In genomic region chr5:176407456-176408244, GRCh38 we compare ENCODE assay signal across 18 cellular contexts. TPM values are rescaled to one million over a fixed set of nuclear protein-coding genes. Genes with fewer than 3 reads are reported as not detected.
DNase-seq lines count a peak whose midpoint lies in the region; ATAC-seq and TF ChIP-seq lines count a peak whose summit lies in the region.
"Had no signal": no experiment of that assay in that cellular context is flagged by ENCODE, and none has a peak within 500 bp of the region (broad histone marks: within the 10 kb centered on the region; RNA-seq: fewer than 3 reads in every experiment).

No MANE protein-coding gene starts in this region.

- peaks cover 0 to 20% (median 3%) of the 10 kb centered on the region in 6 donors for H3K4me1 ChIP-seq in spleen

- in situ Hi-C loops in KBM-7 (cut with MboI; ENCODE audit: low pct_unique_long_range_greater_than_20kb, low sequenced_read_pairs), result no loop called here

- H3K27ac ChIP-seq in dorsolateral prefrontal cortex, result peak overlapping the region in 42 of 59 donors; percentile 0 to 86 (median 64)
- no peak overlapping the region for H3K27ac ChIP-seq in spleen
- H3K27ac ChIP-seq: GM23248 had no signal

- no peak overlapping the region for H3K4me3 ChIP-seq in H7 (ENCODE audit: insufficient read depth, low read depth, low read length)
- peak overlapping the region in 1 of 59 donors; percentile 2 for H3K4me3 ChIP-seq in dorsolateral prefrontal cortex
- H3K4me3 ChIP-seq in spleen, result no peak overlapping the region
- H3K4me3 ChIP-seq: colonic mucosa, GM23248 had no signal

- H3K27me3 ChIP-seq in H7 (ENCODE audit: control insufficient read depth, insufficient read depth, low read length) (no peaks in the 10 kb centered on the region), dorsolateral prefrontal cortex (no peaks in the 10 kb centered on the region), spleen (replicated peaks in 1 of 7) (no peaks in the 10 kb centered on the region)
- H3K27me3 ChIP-seq: colonic mucosa had no signal

- no peak for TF ChIP-seq CTCF in dorsolateral prefrontal cortex (IDR thresholded peaks at IDR 0.05 in 54 of 56, conservative IDR thresholded peaks at IDR 0.05 in 2 of 56; ENCODE audit: low read depth in 1 of 56, partially characterized antibody in 56 of 56)
- no peak for TF ChIP-seq CTCF in spleen (IDR thresholded peaks at IDR 0.05 in 8 of 11, conservative IDR thresholded peaks at IDR 0.05 in 3 of 11)

- 92 to 100% (median 95%) methylated on average over 5 to 6 of the region's 6 CpGs for WGBS in spleen, 5 donors

- ATAC-seq in left cardiac atrium, result peak; percentile 41 to 65
- no peak for ATAC-seq in HG02885 (IDR thresholded peaks at IDR 0.05; ENCODE audit: poor library complexity, unreplicated experiment)
- ATAC-seq in HG03378 (IDR thresholded peaks at IDR 0.05; ENCODE audit: unreplicated experiment), result no peak
- ATAC-seq: natural killer cell treated with Interleukin-12 subunit alpha and Interleukin-12 subunit beta and Interleukin-15 and Interleukin-18, amount 100 ng/mL, for 72 hours; stimulated activated naive CD8-positive, alpha-beta T cell treated with anti-CD3 and anti-CD28 coated beads, Interleukin-15, Interleukin-2, amounts not matched to agents 100 U/mL and 50 U/mL, for 24 hours had no signal

- no peak for TF ChIP-seq POLR2A in spleen (IDR thresholded peaks at IDR 0.05)

- DNase-seq in H7 (peak; percentile 8), dorsolateral prefrontal cortex (no peak), left cardiac atrium (no peak), spleen (peak; percentile 31), NCI-H345 treated with DMSO at 0.1 percent for 48 hours (lab: John Stamatoyannopoulos, UW; ENCODE audit: unreplicated experiment) (no peak), KBM-7 (no peak)
- DNase-seq: activated CD4-positive, alpha-beta T cell treated with anti-CD3 and anti-CD28 coated beads, Interleukin-2, amount 10 ng/mL, durations not matched to agents 7 days and 5 days; activated CD8-positive, alpha-beta memory T cell treated with anti-CD3 and anti-CD28 coated beads, Interleukin-2, amount 50 U/mL, for 4 hours; activated naive CD4-positive, alpha-beta T cell; colonic mucosa; GM23248; mammary epithelial cell; NCI-H1694 treated with DMSO at 0.1 percent for 48 hours; NCI-H226; stimulated activated naive CD8-positive, alpha-beta T cell treated with anti-CD3 and anti-CD28 coated beads, Interleukin-15, Interleukin-2, amounts not matched to agents 100 U/mL and 50 U/mL, for 24 hours had no signal

- H3K36me3 ChIP-seq in H7 (replicated peaks; ENCODE audit: control insufficient read depth, insufficient read depth, low read length), result no peaks in the 10 kb centered on the region; the same call in 1 of the 2 replicates
- peaks cover 0 to 77% (median 42%) of the 10 kb centered on the region in 6 donors for H3K36me3 ChIP-seq in spleen
- H3K36me3 ChIP-seq: colonic mucosa had no signal

- intact Hi-C loops in dorsolateral prefrontal cortex (cut with DNase I), result no loop called here
- intact Hi-C loops in left cardiac atrium (cut with DNase I), result no loop called here
- intact Hi-C loops in spleen (cut with DNase I; ENCODE audit: low total_unique reads), result no loop called here

- no peaks in the 10 kb centered on the region for H3K9me3 ChIP-seq in spleen
- H3K9me3 ChIP-seq: colonic mucosa had no signal

RNA-seq across cellular contexts. Expression of gene CLTB, which starts 8.7 kb away (rescaled TPM):
- total RNA-seq in H7 (2014; rRNA removed; shearing (Covaris generic)), result 50.5 and 67.2 TPM in 2 replicates
- total RNA-seq in dorsolateral prefrontal cortex (100 to 1,000 TPM in 115 of 120 experiments, 10 to 100 TPM in 5; 66.4 to 198 (median 136) TPM), left cardiac atrium (100 to 1,000 TPM; 173 to 199 TPM), spleen (10 to 100 TPM; 51.9 to 70.2 (median 62.9) TPM)
- 10 to 100 TPM; 64.1 to 98.4 (median 69.2) TPM for polyA plus RNA-seq in spleen

RNA-seq across cellular contexts. Expression of gene HIGD2A, which starts 19.1 kb away (rescaled TPM):
- total RNA-seq in H7 (2014; rRNA removed; shearing (Covaris generic)), result 232 and 237 TPM in 2 replicates
- total RNA-seq in dorsolateral prefrontal cortex (100 to 1,000 TPM in 8 of 120 experiments, 10 to 100 TPM in 112; 58.3 to 114 (median 80.1) TPM), left cardiac atrium (100 to 1,000 TPM; 159 to 166 TPM), spleen (100 to 1,000 TPM in 4 of 7 donors, 10 to 100 TPM in 3; 89.3 to 191 (median 102) TPM)
- polyA plus RNA-seq in spleen, result 100 to 1,000 TPM; 196 to 276 (median 220) TPM

RNA-seq across cellular contexts. Expression of gene NOP16, which starts 19.3 kb away (rescaled TPM):
- 46.9 and 56.2 TPM in 2 replicates for total RNA-seq in H7 (2014; rRNA removed; shearing (Covaris generic))
- total RNA-seq in dorsolateral prefrontal cortex, result 10 to 100 TPM in 104 of 120 experiments, 1 to 10 TPM in 16; 7.6 to 21.5 (median 13.1) TPM
- total RNA-seq in left cardiac atrium, result 10 to 100 TPM; 15.6 to 30.2 TPM
- 10 to 100 TPM in 5 of 7 donors, 1 to 10 TPM in 2; 5.9 to 23.3 (median 12.4) TPM for total RNA-seq in spleen
- polyA plus RNA-seq in spleen, result 10 to 100 TPM; 37.4 to 47.1 (median 41.5) TPM

RNA-seq across cellular contexts. Expression of gene FAF2, which starts 40.5 kb away (rescaled TPM):
- 36.2 and 37.6 TPM in 2 replicates for total RNA-seq in H7 (2014; rRNA removed; shearing (Covaris generic))
- 10 to 100 TPM; 23.5 to 42.0 (median 33.9) TPM for total RNA-seq in dorsolateral prefrontal cortex
- 10 to 100 TPM; 15.3 to 23.3 TPM for total RNA-seq in left cardiac atrium
- 10 to 100 TPM; 28.6 to 41.3 (median 34.0) TPM for total RNA-seq in spleen
- polyA plus RNA-seq in spleen, result 1 to 10 TPM; 7.6 to 9.4 (median 9.1) TPM

RNA-seq across cellular contexts. Expression of gene ARL10, which starts 42.4 kb away (rescaled TPM):
- 3.3 and 6.7 TPM in 2 replicates for total RNA-seq in H7 (2014; rRNA removed; shearing (Covaris generic))
- total RNA-seq in dorsolateral prefrontal cortex (10 to 100 TPM; 18.1 to 46.0 (median 28.5) TPM), left cardiac atrium (1 to 10 TPM; 8.0 to 8.2 TPM), spleen (10 to 100 TPM in 3 of 7 donors, 1 to 10 TPM in 4; 4.7 to 17.8 (median 9.0) TPM)
- 1 to 10 TPM; 1.6 to 4.0 (median 2.6) TPM for polyA plus RNA-seq in spleen

Comparison
In these comparisons a context has a peak if more than half of its experiments do, and no peak if none do; other contexts are left out.
1. DNase-seq: peak in H7 (single experiment) and spleen (single experiment); none in dorsolateral prefrontal cortex (0 of 10), left cardiac atrium (single experiment), NCI-H345 treated with DMSO at 0.1 percent for 48 hours (single experiment) and KBM-7 (single experiment).
2. H3K27ac ChIP-seq: peak in dorsolateral prefrontal cortex (42 of 59); none in spleen (0 of 8).
3. ATAC-seq: peak in left cardiac atrium (2 of 2); none in HG02885 (single experiment) and HG03378 (single experiment).